Comparison of ENCODE assay signal across 8 cellular contexts in genomic region chr12:124609041-124609984, GRCh38. TPM values are rescaled to one million over a fixed set of nuclear protein-coding genes. Genes with fewer than 3 reads are reported as not detected.
DNase-seq lines count a peak whose midpoint lies in the region; ATAC-seq and TF ChIP-seq lines count a peak whose summit lies in the region.

No MANE protein-coding gene starts in this region.

- no peak overlapping the region for H4K91ac ChIP-seq in H9 (ENCODE audit: insufficient read length, low read depth, low read length)

- H2BK12ac ChIP-seq in H9 (ENCODE audit: insufficient read length, low read depth, low read length): no peak overlapping the region

- no peak overlapping the region for H3K18ac ChIP-seq in H9 (ENCODE audit: insufficient read length, low read depth, low read length)

- H3K9ac ChIP-seq in H9 (ENCODE audit: extremely low read depth, insufficient read length, low read length): no peak overlapping the region

- H2BK120ac ChIP-seq in H9 (ENCODE audit: low read depth, low read length, poor library complexity, severe bottlenecking): no peak overlapping the region

- H2AK5ac ChIP-seq in H9 (ENCODE audit: insufficient read length, low read length): no peak overlapping the region

- intact Hi-C loops in lower lobe of right lung (cut with DNase I): no loop called here

- no peak overlapping the region for H3K56ac ChIP-seq in H9 (ENCODE audit: insufficient read length, low read depth, low read length)

- no peak overlapping the region for H3K4me3 ChIP-seq in lower lobe of right lung

- peaks cover 0 to 11% (median 0%) of the 10 kb centered on the region in 3 experiments; a peak in 3 of 7 replicates for H3K36me3 Mint-ChIP-seq in H9 (ENCODE audit: insufficient read depth in 1 of 3, low read depth in 3 of 3)
- no peaks in the 10 kb centered on the region for H3K36me3 Mint-ChIP-seq in T-helper 2 cell treated with Interferon-gamma antibody and Interleukin-4, amounts not matched to agents 5 μg/mL and 100 μg/mL, for 36 hours (ENCODE audit: low read depth)

- H3K4me1 ChIP-seq in H9 (ENCODE audit: insufficient read depth, low read length) (peaks cover 2% of the 10 kb centered on the region; the same call in 1 of the 2 replicates), lower lobe of right lung (peaks cover 27% of the 10 kb centered on the region)

- no peak for TF ChIP-seq CTCF in H9 (conservative IDR thresholded peaks at IDR 0.05)
- TF ChIP-seq CTCF in lower lobe of right lung (IDR thresholded peaks at IDR 0.05): no peak

- no peaks in the 10 kb centered on the region for H3K36me3 ChIP-seq in lower lobe of right lung

- DNase-seq in ELR (ENCODE audit: low read depth) (peak; percentile 38), H9 (peak; percentile 69), NCI-H1092 (lab: John Stamatoyannopoulos, UW) (peak; percentile 66), astrocyte of the hippocampus (ENCODE audit: low read depth, low spot score) (peak; percentile 84), lower lobe of right lung (peak; percentile 95), hippocampal formation (lab: John Stamatoyannopoulos, UW) (no peak)
- DNase-seq in T-helper 2 cell treated with Interferon-gamma antibody and Interleukin-4, amounts not matched to agents 5 μg/mL and 100 μg/mL, for 36 hours (ENCODE audit: low spot score): peak; percentile 17
- DNase-seq in stimulated activated CD8-positive, alpha-beta memory T cell treated with anti-CD3 and anti-CD28 coated beads, Interleukin-4, amount 100 ng/mL, for 4 hours (ENCODE audit: low read depth in 2 of 2, low spot score in 1 of 2): peak; percentile 51 to 55

- WGBS in H9 (ENCODE audit: extremely low coverage, insufficient read length, low lambda C conversion rate): no CpG with 5 or more reads among the region's 31 CpGs

- H3K27me3 ChIP-seq in H9 (ENCODE audit: insufficient read depth, low read length): no peaks in the 10 kb centered on the region
- H3K27me3 ChIP-seq in lower lobe of right lung (ENCODE audit: low read depth): no peaks in the 10 kb centered on the region

- peaks cover 2% of the 10 kb centered on the region for H4K20me1 ChIP-seq in H9 (ENCODE audit: control insufficient read depth, insufficient read depth, insufficient read length)

- H4K8ac ChIP-seq in H9 (replicated peaks; ENCODE audit: insufficient read length, low read depth, low read length): no peak overlapping the region

- H3K27me3 Mint-ChIP-seq in H9 (ENCODE audit: low read depth): peaks cover 8% of the 10 kb centered on the region
- peaks cover 35% of the 10 kb centered on the region for H3K27me3 Mint-ChIP-seq in T-helper 2 cell treated with Interferon-gamma antibody and Interleukin-4, amounts not matched to agents 5 μg/mL and 100 μg/mL, for 36 hours (ENCODE audit: low read depth)

- H4K5ac ChIP-seq in H9 (ENCODE audit: insufficient read length, low read depth, low read length): no peak overlapping the region

- H3K9me3 Mint-ChIP-seq in H9: peaks cover 0 to 5% of the 10 kb centered on the region in 2 experiments; a peak in 3 of 5 replicates
- H3K9me3 Mint-ChIP-seq in T-helper 2 cell treated with Interferon-gamma antibody and Interleukin-4, amounts not matched to agents 5 μg/mL and 100 μg/mL, for 36 hours: no peaks in the 10 kb centered on the region

- H3K4me2 ChIP-seq in H9 (ENCODE audit: insufficient read depth, insufficient read length, low read length): no peak overlapping the region

- no peaks in the 10 kb centered on the region for H3K9me3 ChIP-seq in H9 (ENCODE audit: control insufficient read depth, low read depth, low read length)
- H3K9me3 ChIP-seq in lower lobe of right lung: no peaks in the 10 kb centered on the region

- ATAC-seq in lower lobe of right lung: peak; percentile 92 to 94

- no peaks in the 10 kb centered on the region for H3K79me2 ChIP-seq in H9 (ENCODE audit: insufficient read depth, low read length)

- H3K14ac ChIP-seq in H9 (ENCODE audit: insufficient read depth, low read length): peak overlapping the region; percentile 76; the same call in 1 of the 2 replicates

- H3K79me1 ChIP-seq in H9 (ENCODE audit: insufficient read depth, low read depth, low read length, poor library complexity, severe bottlenecking): no peaks in the 10 kb centered on the region

- peaks cover 22% of the 10 kb centered on the region in 2 experiments for H3K4me1 Mint-ChIP-seq in H9
- H3K4me1 Mint-ChIP-seq in T-helper 2 cell treated with Interferon-gamma antibody and Interleukin-4, amounts not matched to agents 5 μg/mL and 100 μg/mL, for 36 hours (ENCODE audit: low read depth): peaks cover 13% of the 10 kb centered on the region

- no peak overlapping the region for H2BK20ac ChIP-seq in H9 (ENCODE audit: low read depth, low read length, poor library complexity, severe bottlenecking)

- no peak overlapping the region for H2BK15ac ChIP-seq in H9 (ENCODE audit: low read depth, low read length)

- H3K4ac ChIP-seq in H9 (ENCODE audit: low read depth, low read length): no peak overlapping the region

- no peaks in the 10 kb centered on the region for H3K23me2 ChIP-seq in H9 (ENCODE audit: insufficient read length, low read depth, low read length, poor library complexity, severe bottlenecking)

- H3K27ac ChIP-seq in H9 (ENCODE audit: insufficient read length, low read depth, low read length) (no peak overlapping the region), lower lobe of right lung (peak overlapping the region; percentile 65)

- no peak overlapping the region for H2AFZ ChIP-seq in H9 (ENCODE audit: low read length)

- no peak overlapping the region for H3K4me3 Mint-ChIP-seq in H9
- H3K4me3 Mint-ChIP-seq in T-helper 2 cell treated with Interferon-gamma antibody and Interleukin-4, amounts not matched to agents 5 μg/mL and 100 μg/mL, for 36 hours: peak overlapping the region; percentile 66

- H3T11ph ChIP-seq in H9 (ENCODE audit: low read length): no peak overlapping the region

- peak overlapping the region in 1 of 3 experiments; percentile 96; a peak in 2 of 7 replicates for H3K27ac Mint-ChIP-seq in H9
- no peak overlapping the region for H3K27ac Mint-ChIP-seq in T-helper 2 cell treated with Interferon-gamma antibody and Interleukin-4, amounts not matched to agents 5 μg/mL and 100 μg/mL, for 36 hours

- no peak overlapping the region for H2BK5ac ChIP-seq in H9 (ENCODE audit: insufficient read length, low read length)

- H3K23ac ChIP-seq in H9 (ENCODE audit: insufficient read length, low read depth, low read length): no peak overlapping the region

RNA-seq across cellular contexts. Expression of gene NCOR2, which starts 41.9 kb away (rescaled TPM):
- total RNA-seq in H9 (2021): 220 and 226 TPM in 2 replicates
- 318 TPM for total RNA-seq in lower lobe of right lung

Comparison
In these comparisons a context has a peak if more than half of its experiments do, and no peak if none do; other contexts are left out.
1. DNase-seq: peak in ELR (single experiment), H9 (single experiment), NCI-H1092 (single experiment), T-helper 2 cell treated with Interferon-gamma antibody and Interleukin-4, amounts not matched to agents 5 μg/mL and 100 μg/mL, for 36 hours (single experiment), astrocyte of the hippocampus (single experiment), lower lobe of right lung (single experiment) and stimulated activated CD8-positive, alpha-beta memory T cell treated with anti-CD3 and anti-CD28 coated beads, Interleukin-4, amount 100 ng/mL, for 4 hours (2 of 2); none in hippocampal formation (0 of 2).